In the genomic region with DNA sequence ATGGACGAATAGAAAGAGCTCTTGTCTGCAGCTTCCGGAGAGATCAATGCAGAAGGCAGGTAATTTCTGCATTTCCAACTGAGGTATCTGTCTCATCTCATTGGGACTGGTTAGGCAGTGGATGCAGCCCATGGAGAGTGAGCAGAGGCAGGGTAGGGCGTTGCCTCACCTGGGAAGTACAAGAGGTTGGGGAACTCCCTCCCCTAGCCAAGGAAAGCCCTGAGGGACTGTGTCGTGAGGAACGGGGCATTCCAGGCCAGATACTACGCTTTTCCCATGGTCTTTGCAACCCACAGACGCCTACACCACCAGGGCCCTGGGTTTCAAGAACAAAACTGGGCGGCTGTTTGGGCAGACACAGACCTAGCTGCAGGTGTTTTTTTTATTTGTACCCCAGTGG, we compare ENCODE assay signal across 20 cellular contexts.
DNase-seq lines count a peak whose midpoint lies in the region; ATAC-seq and TF ChIP-seq lines count a peak whose summit lies in the region.
"Had no signal": no experiment of that assay in that cellular context is flagged by ENCODE, and none has a peak within 500 bp of the region (broad histone marks: within the 10 kb centered on the region; RNA-seq: fewer than 3 reads in every experiment).

No MANE protein-coding gene starts in this region.

- CTCF ChIA-PET in WTC11 (lab: Charles Lee): no interaction called here

- no peaks in the 10 kb centered on the region for H3K36me3 ChIP-seq in iPS-15b (ENCODE audit: control insufficient read depth, insufficient read depth, low read length)
- H3K36me3 ChIP-seq: BLaER1, HAP-1 had no signal

- peaks cover 59% of the 10 kb centered on the region for H3K4me1 Mint-ChIP-seq in WTC11
- H3K4me1 Mint-ChIP-seq: B cell had no signal

- H3K27ac Mint-ChIP-seq in WTC11: peak overlapping the region; percentile 24; the same call in 1 of the 2 replicates
- H3K27ac Mint-ChIP-seq: B cell; CD4-positive, CD25-positive, alpha-beta regulatory T cell; CD8-positive, alpha-beta T cell; HFFc6 had no signal

- H3K9me3 Mint-ChIP-seq in WTC11: no peaks in the 10 kb centered on the region
- H3K9me3 Mint-ChIP-seq: CD8-positive, alpha-beta T cell; HFFc6 had no signal

- no peak overlapping the region for H3K9ac ChIP-seq in iPS-15b (ENCODE audit: low read depth, low read length)
- H3K9ac ChIP-seq: BLaER1, GM23248 had no signal

- POLR2A ChIA-PET in WTC11 (lab: Charles Lee): no interaction called here

- no peaks in the 10 kb centered on the region; the same call in 1 of the 2 replicates for H3K27me3 Mint-ChIP-seq in WTC11 (ENCODE audit: low read depth)
- H3K27me3 Mint-ChIP-seq: B cell had no signal

- peaks cover 11% of the 10 kb centered on the region for H3K4me1 ChIP-seq in iPS-15b (ENCODE audit: control insufficient read depth, insufficient read depth, low read length)
- H3K4me1 ChIP-seq: BLaER1, HAP-1 had no signal

- no peak; the same call in 1 of the 2 replicates for ATAC-seq in WTC11
- ATAC-seq: CD8-positive, alpha-beta T cell; GM12878 had no signal

- DNase-seq in NCI-H1694 treated with DMSO at 0.1 percent for 48 hours (lab: John Stamatoyannopoulos, UW) (peak; percentile 2), NCI-H1694 (lab: John Stamatoyannopoulos, UW) (no peak), WTC11 (ENCODE audit: low spot score) (no peak), epithelial cell of esophagus (ENCODE audit: low read depth) (peak; percentile 54), dermis blood vessel endothelial cell (no peak), T1000 (lab: John Stamatoyannopoulos, UW) (no peak)
- no peak for DNase-seq in activated CD8-positive, alpha-beta memory T cell treated with anti-CD3 and anti-CD28 coated beads for 24 hours
- DNase-seq: Caco-2; CD4-positive, CD25-positive, alpha-beta regulatory T cell; CD8-positive, alpha-beta T cell; DMS153; DND-41; GDM1; GM23248; HFFc6 had no signal

- no peaks in the 10 kb centered on the region for H3K9me3 ChIP-seq in iPS-15b (ENCODE audit: control insufficient read depth, insufficient read depth, low read length)
- H3K9me3 ChIP-seq: BLaER1, Caco-2, HAP-1 had no signal

- TF ChIP-seq CTCF in WTC11 (IDR thresholded peaks at IDR 0.05) (no peak), epithelial cell of esophagus (IDR thresholded peaks at IDR 0.05; ENCODE audit: insufficient read depth, low read depth, low read length, missing control alignments) (no peak)

- H3K4me3 ChIP-seq in epithelial cell of esophagus (ENCODE audit: low read length) (no peak overlapping the region), iPS-15b (ENCODE audit: low read depth, low read length) (peak overlapping the region; percentile 15)
- H3K4me3 ChIP-seq: BLaER1, GM12878, GM23248, HAP-1 had no signal

- peaks cover 10% of the 10 kb centered on the region for H3K36me3 Mint-ChIP-seq in WTC11
- H3K36me3 Mint-ChIP-seq: CD4-positive, CD25-positive, alpha-beta regulatory T cell; CD8-positive, alpha-beta T cell had no signal

- H3K4me3 Mint-ChIP-seq in WTC11: no peak overlapping the region
- H3K4me3 Mint-ChIP-seq: B cell; CD4-positive, CD25-positive, alpha-beta regulatory T cell; CD8-positive, alpha-beta T cell; HFFc6 had no signal

- H3K27me3 ChIP-seq in iPS-15b (ENCODE audit: control insufficient read depth, insufficient read depth, low read length): no peaks in the 10 kb centered on the region
- H3K27me3 ChIP-seq: BLaER1 had no signal

TF ChIP-seq in WTC11, 78 proteins besides CTCF, POLR2A, EP300 and RAD21:
- no peak for TF ChIP-seq ZNF396 (CRISPR knock-in tag; IDR thresholded peaks at IDR 0.05; ENCODE audit: borderline replicate concordance)

Comparison
In these comparisons a context has a peak if more than half of its experiments do, and no peak if none do; other contexts are left out.
1. DNase-seq: peak in NCI-H1694 treated with DMSO at 0.1 percent for 48 hours (single experiment) and epithelial cell of esophagus (single experiment); none in NCI-H1694 (single experiment), WTC11 (single experiment), dermis blood vessel endothelial cell (single experiment), T1000 (single experiment) and activated CD8-positive, alpha-beta memory T cell treated with anti-CD3 and anti-CD28 coated beads for 24 hours (single experiment).